In the genomic region with DNA sequence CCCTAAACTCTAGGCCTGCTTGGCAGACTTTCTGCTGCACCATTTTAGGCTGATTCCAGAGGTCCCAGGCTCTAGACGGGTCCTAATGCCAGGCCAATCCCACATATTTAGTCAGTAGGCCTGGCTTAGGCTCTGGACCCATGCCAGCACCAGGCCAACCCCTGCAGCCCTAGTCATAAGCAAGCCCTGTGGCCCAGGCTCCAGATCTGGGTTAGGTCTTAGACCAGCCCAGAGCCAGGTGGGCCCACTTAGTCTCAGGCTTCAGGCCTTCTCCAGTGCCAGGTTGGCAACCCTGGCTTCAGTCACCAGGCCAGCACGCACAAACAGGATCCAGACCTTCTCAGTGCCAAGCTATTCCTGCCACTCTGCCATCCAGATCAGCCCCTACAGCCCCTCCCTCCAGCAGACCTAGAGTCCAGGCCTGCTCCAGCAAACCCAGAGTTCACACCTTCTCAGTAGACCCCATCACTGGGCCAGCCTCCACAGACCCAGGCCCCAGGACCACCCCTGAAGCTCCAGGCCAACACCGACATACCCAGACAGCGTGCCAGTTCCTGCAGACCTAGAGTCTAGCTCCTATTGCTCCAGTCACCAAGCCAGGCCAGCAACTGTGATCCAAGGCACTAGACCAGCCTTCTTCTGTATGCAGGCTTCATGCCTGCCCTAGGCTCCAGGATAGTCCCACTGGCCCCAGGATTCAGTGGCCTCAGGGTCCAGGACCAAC, we compare ENCODE assay signal across 23 cellular contexts.
"Had no signal": no experiment of that assay in that cellular context is flagged by ENCODE, and none has a peak within 500 bp of the region (broad histone marks: within the 10 kb centered on the region; RNA-seq: fewer than 3 reads in every experiment).

No MANE protein-coding gene starts in this region.

- H3K36me3 ChIP-seq: gastrocnemius medialis, neural progenitor cell, right lobe of liver, stomach, thyroid gland had no signal

- H3K4me2 ChIP-seq: neural progenitor cell had no signal

- H3K4me3 ChIP-seq: dorsolateral prefrontal cortex, gastrocnemius medialis, mucosa of descending colon, neural progenitor cell, psoas muscle, right lobe of liver, stomach, thyroid gland had no signal

- H3K27me3 ChIP-seq: dorsolateral prefrontal cortex, gastrocnemius medialis, neural progenitor cell, right lobe of liver, stomach, thyroid gland had no signal

- H3K4me1 ChIP-seq: gastrocnemius medialis, psoas muscle, right lobe of liver, stomach, thyroid gland had no signal

- H2AFZ ChIP-seq: neural progenitor cell had no signal

- H3K9ac ChIP-seq: neural progenitor cell had no signal

- H3K9me3 ChIP-seq: thyroid gland had no signal

- ATAC-seq: gastrocnemius medialis, left lobe of liver, mucosa of descending colon, psoas muscle had no signal

- H3K27ac ChIP-seq: dorsolateral prefrontal cortex, gastrocnemius medialis, neural progenitor cell, psoas muscle, right lobe of liver, stomach, thyroid gland had no signal

- DNase-seq: cerebellar nuclear complex; dorsolateral prefrontal cortex; effector CD4-positive, alpha-beta T cell; foreskin fibroblast; gastrocnemius medialis; head of caudate nucleus; mesenchymal stem cell; naive B cell; nucleus accumbens; right lobe of liver; small intestine; stimulated activated CD4-positive, alpha-beta T cell treated with anti-CD3 and anti-CD28 coated beads, Interleukin-12 subunit alpha, Interleukin-12 subunit beta, amount 100 ng/mL, for 4 hours; stimulated activated CD4-positive, alpha-beta T cell treated with anti-CD3 and anti-CD28 coated beads, Interleukin-1b, Interleukin-23, amount 100 ng/mL, for 48 hours; stimulated activated CD4-positive, alpha-beta T cell treated with anti-CD3 and anti-CD28 coated beads, Interleukin-4, amount 100 ng/mL, for 1 hour; stimulated activated CD8-positive, alpha-beta memory T cell treated with anti-CD3 and anti-CD28 coated beads, Interleukin-4, amount 100 ng/mL, for 48 hours; stimulated activated naive CD4-positive, alpha-beta T cell treated with Interleukin-2 at 50 U/mL for 16 hours; stomach; thyroid gland; trophoblast cell had no signal
